In the genomic region with DNA sequence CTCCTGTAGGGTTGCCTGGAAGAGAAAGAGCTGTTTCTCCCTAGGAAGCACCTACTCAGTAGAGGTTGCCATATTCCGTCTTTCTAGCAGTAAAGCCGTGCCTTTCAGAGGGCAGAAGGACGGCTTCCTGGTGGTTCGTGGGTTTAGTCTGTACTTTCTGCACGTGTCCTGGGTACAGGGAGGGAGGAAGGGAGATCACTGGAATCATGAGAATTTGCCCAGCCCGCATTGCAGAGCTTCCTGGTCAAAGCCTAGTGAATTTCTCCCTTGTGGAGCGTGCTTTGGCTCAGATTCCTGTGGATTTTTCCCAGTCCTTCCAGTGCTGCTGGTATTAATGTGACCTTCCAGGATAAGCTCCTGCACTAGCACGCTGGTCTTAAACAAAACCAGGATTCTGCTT, we compare ENCODE assay signal across 16 cellular contexts. TPM values are rescaled to one million over a fixed set of nuclear protein-coding genes. Genes with fewer than 3 reads are reported as not detected.
A peak's percentile ranks its signal among the peaks of the same experiment; 100 is the strongest.
DNase-seq lines count a peak whose midpoint lies in the region; ATAC-seq and TF ChIP-seq lines count a peak whose summit lies in the region.
"Had no signal": no experiment of that assay in that cellular context is flagged by ENCODE, and none has a peak within 500 bp of the region (broad histone marks: within the 10 kb centered on the region; RNA-seq: fewer than 3 reads in every experiment).

No MANE protein-coding gene starts in this region.

- H3K4me1 ChIP-seq in Karpas-422 (ENCODE audit: low read length) = peaks cover 76% of the 10 kb centered on the region

- no peaks in the 10 kb centered on the region for H3K27me3 Mint-ChIP-seq in mesothelial cell of epicardium (ENCODE audit: low read depth)

- POLR2A ChIA-PET in AG04450 (lab: Yijun Ruan, JAX) = no interaction called here

- no peaks in the 10 kb centered on the region for H3K36me3 Mint-ChIP-seq in mesothelial cell of epicardium

- no peak for TF ChIP-seq CTCF in AG04450 (IDR thresholded peaks at IDR 0.05; ENCODE audit: low read depth, low read length)
- no peak for TF ChIP-seq CTCF in mesothelial cell of epicardium (IDR thresholded peaks at IDR 0.05; ENCODE audit: unreplicated experiment)

- H3K4me3 Mint-ChIP-seq in mesothelial cell of epicardium = no peak overlapping the region
- H3K4me3 Mint-ChIP-seq: T-helper 1 cell treated with Interleukin-12 subunit alpha and Interleukin-12 subunit beta and Interleukin-4 antibody, amounts not matched to agents 30 μg/mL and 1 μg/mL, for 36 hours had no signal

- H3K36me3 ChIP-seq in Karpas-422 (ENCODE audit: insufficient read depth, low read length) = no peaks in the 10 kb centered on the region

- peaks cover 2% of the 10 kb centered on the region for H3K79me2 ChIP-seq in Karpas-422 (ENCODE audit: low read length)

- H3K9me3 Mint-ChIP-seq in mesothelial cell of epicardium = no peaks in the 10 kb centered on the region
- H3K9me3 Mint-ChIP-seq: T-helper 1 cell treated with Interleukin-12 subunit alpha and Interleukin-12 subunit beta and Interleukin-4 antibody, amounts not matched to agents 30 μg/mL and 1 μg/mL, for 36 hours had no signal

- H3K27me3 ChIP-seq in AG04450 (ENCODE audit: control insufficient read depth, insufficient read depth, low read length) (no peaks in the 10 kb centered on the region), Karpas-422 (ENCODE audit: low read length) (no peaks in the 10 kb centered on the region)

- H3K9ac ChIP-seq in Karpas-422 (ENCODE audit: low read length) = peak overlapping the region; percentile 37

- peak overlapping the region; percentile 42 for H3K4me2 ChIP-seq in Karpas-422 (ENCODE audit: low read depth, low read length, poor library complexity, severe bottlenecking)

- no peaks in the 10 kb centered on the region for H4K20me1 ChIP-seq in Karpas-422 (ENCODE audit: insufficient read depth, low read depth, low read length)

- peaks cover 25% of the 10 kb centered on the region for H3K4me1 Mint-ChIP-seq in mesothelial cell of epicardium

- no peak for DNase-seq in AG04450 (ENCODE audit: low read depth, low spot score)
- DNase-seq in Karpas-422 = peak; percentile 39
- peak; percentile 57 for DNase-seq in dermis blood vessel endothelial cell
- no peak for DNase-seq in mesothelial cell of epicardium (ENCODE audit: low spot score in 2 of 2, unreplicated experiment in 2 of 2)
- no peak for DNase-seq in DMS79 treated with DMSO at 0.1 percent for 48 hours (lab: John Stamatoyannopoulos, UW)
- DNase-seq in NCI-H2029 treated with DMSO at 0.1 percent for 48 hours (lab: John Stamatoyannopoulos, UW) = no peak
- DNase-seq in activated CD8-positive, alpha-beta memory T cell treated with anti-CD3 and anti-CD28 coated beads for 24 hours = no peak
- DNase-seq: activated effector memory CD4-positive, alpha-beta T cell treated with anti-CD3 and anti-CD28 coated beads, Interleukin-2, amount 50 U/mL, for 16 hours; GDM1; left colon; occipital lobe; stimulated activated CD4-positive, alpha-beta T cell treated with anti-CD3 and anti-CD28 coated beads, Interleukin-4, amount 100 ng/mL, for 24 hours; stimulated activated naive CD4-positive, alpha-beta T cell treated with Interleukin-2 at 50 U/mL for 16 hours had no signal

- peak overlapping the region; percentile 14 for H3K27ac Mint-ChIP-seq in mesothelial cell of epicardium

- no peak for ATAC-seq in HG02973 (IDR thresholded peaks at IDR 0.05; ENCODE audit: unreplicated experiment)
- ATAC-seq: left colon had no signal

- H2AFZ ChIP-seq in Karpas-422 (ENCODE audit: low read length) = 0 out of 2 replicates have a peak overlapping the region, but pooled peaks have one; percentile 71

- H3K9me3 ChIP-seq in AG04450 (ENCODE audit: control insufficient read depth, insufficient read depth, low read length) = no peaks in the 10 kb centered on the region
- H3K9me3 ChIP-seq in Karpas-422 (ENCODE audit: low read length) = no peaks in the 10 kb centered on the region

- CTCF ChIA-PET in AG04450 (lab: Charles Lee) = interaction anchor here (0.5 to 9.3 kb wide), 17 partner anchors 8 to 612 kb away, joined by 3 to 172 read pairs (median 3); no protein-coding TSS in a partner anchor

- no peak overlapping the region for H3K4me3 ChIP-seq in AG04450 (ENCODE audit: low read depth, low read length)
- no peak overlapping the region for H3K4me3 ChIP-seq in Karpas-422 (ENCODE audit: low read length)

- H3K27ac ChIP-seq in AG04450 (ENCODE audit: low read depth, low read length) = peak overlapping the region; percentile 66
- peak overlapping the region; percentile 71 for H3K27ac ChIP-seq in Karpas-422 (ENCODE audit: low read length)
- H3K27ac ChIP-seq: C4-2B had no signal

- no peaks in the 10 kb centered on the region for H3K9me2 ChIP-seq in Karpas-422 (replicated peaks; ENCODE audit: insufficient read depth, low read length)

RNA-seq across cellular contexts. Expression of gene GRAMD1B, which starts 44.9 kb away (rescaled TPM):
- 2.1 and 2.7 TPM in 2 replicates for polyA plus RNA-seq in AG04450 (2011; rRNA removed)
- polyA minus RNA-seq in AG04450 (2011; rRNA and poly(A)+ RNA removed) = 4.1 and 5.6 TPM in 2 replicates
- total RNA-seq in Karpas-422 (2014; rRNA removed; shearing (Covaris generic); ENCODE audit: low replicate concordance) = 59.9 and 79.0 TPM in 2 replicates
- total RNA-seq in dermis blood vessel endothelial cell = 3.7 and 10.3 TPM in 2 replicates
- 8.4 to 9.0 TPM (median 9.0 TPM) in 3 replicates for total RNA-seq in mesothelial cell of epicardium

Comparison
In these comparisons a context has a peak if more than half of its experiments do, and no peak if none do; other contexts are left out.
1. DNase-seq: peak in Karpas-422 (single experiment) and dermis blood vessel endothelial cell (single experiment); none in AG04450 (single experiment), mesothelial cell of epicardium (0 of 2), DMS79 treated with DMSO at 0.1 percent for 48 hours (single experiment), NCI-H2029 treated with DMSO at 0.1 percent for 48 hours (single experiment) and activated CD8-positive, alpha-beta memory T cell treated with anti-CD3 and anti-CD28 coated beads for 24 hours (single experiment).